In genomic region chr19:658059-658839, GRCh38 we compare ENCODE assay signal across 18 cellular contexts. TPM values are rescaled to one million over a fixed set of nuclear protein-coding genes. Genes with fewer than 3 reads are reported as not detected.
DNase-seq lines count a peak whose midpoint lies in the region; ATAC-seq and TF ChIP-seq lines count a peak whose summit lies in the region.
"Had no signal": no experiment of that assay in that cellular context is flagged by ENCODE, and none has a peak within 500 bp of the region (broad histone marks: within the 10 kb centered on the region; RNA-seq: fewer than 3 reads in every experiment).

No MANE protein-coding gene starts in this region.

- H3K27ac Mint-ChIP-seq in activated T-cell treated with anti-CD3 and anti-CD28 coated beads, Interleukin-2, amount 50 U/mL, for 24 hours: peak overlapping the region; percentile 69
- H3K27ac Mint-ChIP-seq: activated T-helper 2 cell treated with anti-CD3 and anti-CD28 coated beads, Interferon-gamma antibody, Interleukin-2, Interleukin-4, amounts not matched to agents 10 μg/mL and 5 μg/mL and 100 μg/mL, durations not matched to agents 14 hours and 24 hours and 36 hours; T-helper 1 cell treated with Interleukin-12 subunit alpha and Interleukin-12 subunit beta and Interleukin-4 antibody, amounts not matched to agents 30 μg/mL and 1 μg/mL, for 36 hours had no signal

- ATAC-seq in RWPE2 (ENCODE audit: low read depth): no peak
- no peak for ATAC-seq in foreskin keratinocyte
- no peak for ATAC-seq in HG03354 (IDR thresholded peaks at IDR 0.05; ENCODE audit: poor library complexity, severe bottlenecking, unreplicated experiment)
- ATAC-seq: activated CD4-positive, alpha-beta T cell treated with anti-CD3 and anti-CD28 coated beads for 36 hours; sciatic nerve had no signal

- H3K27me3 Mint-ChIP-seq in activated T-cell treated with anti-CD3 and anti-CD28 coated beads, Interleukin-2, amount 50 U/mL, for 24 hours: no peaks in the 10 kb centered on the region
- H3K27me3 Mint-ChIP-seq: activated CD4-positive, alpha-beta T cell treated with anti-CD3 and anti-CD28 coated beads for 36 hours had no signal

- H3K36me3 ChIP-seq in RWPE2 (ENCODE audit: low read depth): peaks cover 48% of the 10 kb centered on the region

- H3K27ac ChIP-seq in RWPE2 (ENCODE audit: poor library complexity, severe bottlenecking) (peak overlapping the region; percentile 86), foreskin keratinocyte (peak overlapping the region; percentile 73), skin epidermis (peak overlapping the region in 18 of 21 experiments; percentile 71 to 99 (median 96))

- H3K9me3 Mint-ChIP-seq in activated T-cell treated with anti-CD3 and anti-CD28 coated beads, Interleukin-2, amount 50 U/mL, for 24 hours: no peaks in the 10 kb centered on the region
- H3K9me3 Mint-ChIP-seq: activated T-helper 2 cell treated with anti-CD3 and anti-CD28 coated beads, Interferon-gamma antibody, Interleukin-2, Interleukin-4, amounts not matched to agents 10 μg/mL and 5 μg/mL and 100 μg/mL, durations not matched to agents 14 hours and 24 hours and 36 hours; H9; T-helper 1 cell treated with Interleukin-12 subunit alpha and Interleukin-12 subunit beta and Interleukin-4 antibody, amounts not matched to agents 30 μg/mL and 1 μg/mL, for 36 hours had no signal

- TF ChIP-seq POLR2A in erythroblast (IDR thresholded peaks at IDR 0.05; ENCODE audit: low read length): no peak

- TF ChIP-seq CTCF in RWPE2 (IDR thresholded peaks at IDR 0.05; ENCODE audit: poor library complexity, severe bottlenecking) (no peak), foreskin keratinocyte (conservative IDR thresholded peaks at IDR 0.05) (no peak)

- no peak for DNase-seq in activated T-cell treated with anti-CD3 and anti-CD28 coated beads, Interleukin-2, amount 50 U/mL, for 24 hours
- DNase-seq in activated T-cell treated with anti-CD3 and anti-CD28 coated beads for 4 hours (no peak), RWPE2 (ENCODE audit: low spot score) (no peak), foreskin keratinocyte (no peak), erythroblast (lab: John Stamatoyannopoulos, UW) (no peak), NCI-H2196 (lab: John Stamatoyannopoulos, UW; ENCODE audit: unreplicated experiment) (no peak)
- DNase-seq: activated CD4-positive, alpha-beta T cell treated with anti-CD3 and anti-CD28 coated beads for 36 hours; brain microvascular endothelial cell; glutamatergic neuron; H9; NCI-H2029; NCI-H69 had no signal

- H3K27me3 ChIP-seq in RWPE2 (ENCODE audit: insufficient read depth, poor library complexity, severe bottlenecking) (no peaks in the 10 kb centered on the region), foreskin keratinocyte (no peaks in the 10 kb centered on the region)
- H3K27me3 ChIP-seq: brain microvascular endothelial cell had no signal

- H3K4me1 ChIP-seq in RWPE2 (ENCODE audit: insufficient read depth, poor library complexity, severe bottlenecking) (peaks cover 18% of the 10 kb centered on the region), foreskin keratinocyte (peaks cover 14% of the 10 kb centered on the region)

- H3K9me3 ChIP-seq in RWPE2 (ENCODE audit: severe bottlenecking): no peaks in the 10 kb centered on the region

- H3K4me3 ChIP-seq in RWPE2 (ENCODE audit: severe bottlenecking): no peak overlapping the region
- H3K4me3 ChIP-seq in skin epidermis: peak overlapping the region in 5 of 7 experiments; percentile 18 to 99 (median 27)

- peaks cover 80% of the 10 kb centered on the region for H3K36me3 Mint-ChIP-seq in activated T-cell treated with anti-CD3 and anti-CD28 coated beads, Interleukin-2, amount 50 U/mL, for 24 hours (ENCODE audit: low read depth)

- H3K4me1 Mint-ChIP-seq in activated T-cell treated with anti-CD3 and anti-CD28 coated beads, Interleukin-2, amount 50 U/mL, for 24 hours (ENCODE audit: low read depth): peaks cover 60% of the 10 kb centered on the region

- H3K4me3 Mint-ChIP-seq in activated T-cell treated with anti-CD3 and anti-CD28 coated beads, Interleukin-2, amount 50 U/mL, for 24 hours: peak overlapping the region; percentile 31
- H3K4me3 Mint-ChIP-seq: activated CD4-positive, alpha-beta T cell treated with anti-CD3 and anti-CD28 coated beads for 36 hours; H9; T-helper 1 cell treated with Interleukin-12 subunit alpha and Interleukin-12 subunit beta and Interleukin-4 antibody, amounts not matched to agents 30 μg/mL and 1 μg/mL, for 36 hours had no signal

RNA-seq across cellular contexts. Expression of gene RNF126, which starts 4.8 kb away (rescaled TPM):
- total RNA-seq in foreskin keratinocyte: 67.8 and 74.3 TPM in 2 replicates
- polyA plus RNA-seq in foreskin keratinocyte: 89.2 and 98.4 TPM in 2 replicates

RNA-seq across cellular contexts. Expression of gene FSTL3, which starts 17.9 kb away (rescaled TPM):
- 135 and 157 TPM in 2 replicates for total RNA-seq in foreskin keratinocyte
- 150 and 180 TPM in 2 replicates for polyA plus RNA-seq in foreskin keratinocyte

RNA-seq across cellular contexts. Expression of gene FGF22, which starts 18.6 kb away (rescaled TPM):
- total RNA-seq in foreskin keratinocyte: not detected in 2 replicates
- not detected in 2 replicates for polyA plus RNA-seq in foreskin keratinocyte
- total RNA-seq: activated CD4-positive, alpha-beta T cell treated with anti-CD3 and anti-CD28 coated beads for 36 hours; activated T-helper 2 cell treated with anti-CD3 and anti-CD28 coated beads, Interferon-gamma antibody, Interleukin-2, Interleukin-4, amounts not matched to agents 10 μg/mL and 5 μg/mL and 100 μg/mL, durations not matched to agents 14 hours and 24 hours and 36 hours; RPMI7951 had no signal

RNA-seq across cellular contexts. Expression of gene POLRMT, which starts 24.9 kb away (rescaled TPM):
- 54.7 and 68.1 TPM in 2 replicates for total RNA-seq in foreskin keratinocyte
- polyA plus RNA-seq in foreskin keratinocyte: 59.9 and 69.5 TPM in 2 replicates

RNA-seq across cellular contexts. Expression of gene PRSS57, which starts 37.0 kb away (rescaled TPM):
- not detected in 2 replicates for total RNA-seq in foreskin keratinocyte
- polyA plus RNA-seq in foreskin keratinocyte: not detected in 2 replicates
- total RNA-seq: activated CD4-positive, alpha-beta T cell treated with anti-CD3 and anti-CD28 coated beads for 36 hours; activated T-helper 2 cell treated with anti-CD3 and anti-CD28 coated beads, Interferon-gamma antibody, Interleukin-2, Interleukin-4, amounts not matched to agents 10 μg/mL and 5 μg/mL and 100 μg/mL, durations not matched to agents 14 hours and 24 hours and 36 hours; H9; RPMI7951; sciatic nerve had no signal
